In the genomic region with DNA sequence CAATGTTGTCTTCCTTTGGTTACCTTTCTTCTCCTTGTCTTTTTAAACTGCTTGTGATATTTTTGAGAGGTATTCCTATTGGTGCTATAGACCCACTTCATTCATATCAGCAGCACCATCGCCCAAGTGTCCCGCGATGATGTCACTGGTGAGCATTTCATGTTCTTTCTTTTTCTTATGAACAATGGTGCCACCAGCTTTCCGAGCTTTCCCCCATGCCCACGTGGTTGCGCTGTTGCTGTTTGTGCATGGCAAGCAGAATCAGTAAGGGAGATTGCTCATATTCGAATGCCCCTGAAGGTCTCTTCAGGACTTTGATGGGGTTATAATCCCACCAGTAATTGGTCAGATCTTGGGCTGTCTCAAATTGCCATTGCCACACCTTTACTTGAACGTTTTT, we compare ENCODE assay signal across 10 cellular contexts.
DNase-seq lines count a peak whose midpoint lies in the region; ATAC-seq, FAIRE-seq and TF ChIP-seq lines count a peak whose summit lies in the region.
"Had no signal": no experiment of that assay in that cellular context is flagged by ENCODE, and none has a peak within 500 bp of the region (broad histone marks: within the 10 kb centered on the region; RNA-seq: fewer than 3 reads in every experiment).

No MANE protein-coding gene starts in this region.

- peak; percentile 60 for ATAC-seq in activated CD8-positive, alpha-beta T cell treated with anti-CD3 and anti-CD28 coated beads for 36 hours
- ATAC-seq in left lobe of liver = peak; percentile 68
- no peak for ATAC-seq in GM21825 (IDR thresholded peaks at IDR 0.05; ENCODE audit: unreplicated experiment)
- no peak for ATAC-seq in GM18519 (IDR thresholded peaks at IDR 0.05; ENCODE audit: low FRiP score, unreplicated experiment)

- POLR2A ChIA-PET in activated CD8-positive, alpha-beta T cell treated with anti-CD3 and anti-CD28 coated beads for 36 hours (lab: Charles Lee) = no interaction called here
- POLR2A ChIA-PET in GM10248 (lab: Yijun Ruan, JAX) = no interaction called here

- no peak for TF ChIP-seq CTCF in activated CD8-positive, alpha-beta T cell treated with anti-CD3 and anti-CD28 coated beads for 36 hours (IDR thresholded peaks at IDR 0.05)
- TF ChIP-seq CTCF in GM10248 (IDR thresholded peaks at IDR 0.05; ENCODE audit: control extremely low read depth, extremely low read depth, low read depth, missing control alignments) = no peak

- no peak overlapping the region for H3K4me3 Mint-ChIP-seq in activated CD8-positive, alpha-beta T cell treated with anti-CD3 and anti-CD28 coated beads for 36 hours
- H3K4me3 Mint-ChIP-seq: activated naive CD4-positive, alpha-beta T cell treated with anti-CD3 and anti-CD28 coated beads, Interleukin-2, amount 50 U/mL, for 24 hours; nephron progenitor cell had no signal

- FAIRE-seq in H54 (lab: Jason Lieb, UNC) = no peak

- peaks cover under 1% of the 10 kb centered on the region for H3K9me3 Mint-ChIP-seq in activated CD8-positive, alpha-beta T cell treated with anti-CD3 and anti-CD28 coated beads for 36 hours
- H3K9me3 Mint-ChIP-seq: activated naive CD4-positive, alpha-beta T cell treated with anti-CD3 and anti-CD28 coated beads, Interleukin-2, amount 50 U/mL, for 24 hours; nephron progenitor cell had no signal

- H3K27me3 Mint-ChIP-seq in activated CD8-positive, alpha-beta T cell treated with anti-CD3 and anti-CD28 coated beads for 36 hours = no peaks in the 10 kb centered on the region
- H3K27me3 Mint-ChIP-seq: activated naive CD4-positive, alpha-beta T cell treated with anti-CD3 and anti-CD28 coated beads, Interleukin-2, amount 50 U/mL, for 24 hours had no signal

- no peaks in the 10 kb centered on the region for H3K4me1 Mint-ChIP-seq in activated CD8-positive, alpha-beta T cell treated with anti-CD3 and anti-CD28 coated beads for 36 hours (ENCODE audit: low read depth)
- H3K4me1 Mint-ChIP-seq: nephron progenitor cell had no signal

- CTCF ChIA-PET in activated CD8-positive, alpha-beta T cell treated with anti-CD3 and anti-CD28 coated beads for 36 hours (lab: Charles Lee) = interaction anchor here (1.1 kb wide), 1 partner anchor 142 kb away, joined by 5 read pairs; no protein-coding TSS in a partner anchor
- CTCF ChIA-PET in GM10248 (lab: Yijun Ruan, JAX) = no interaction called here

- intact Hi-C loops in activated CD8-positive, alpha-beta T cell treated with anti-CD3 and anti-CD28 coated beads for 36 hours (cut with micrococcal nuclease) = no loop called here

- DNase-seq in Ammon's horn (ENCODE audit: low spot score) (peak; percentile 7), H54 (ENCODE audit: insufficient read length, low spot score) (peak; percentile 1), left lobe of liver (ENCODE audit: low spot score) (no peak), LoVo (ENCODE audit: low spot score) (no peak), GM10248 (ENCODE audit: extremely low spot score) (no peak)
- peak; percentile 58 for DNase-seq in activated CD8-positive, alpha-beta T cell treated with anti-CD3 and anti-CD28 coated beads for 36 hours
- DNase-seq: nephron progenitor cell had no signal

- no peak for TF ChIP-seq POLR2A in H54 (IDR thresholded peaks at IDR 0.05; ENCODE audit: low read depth, low read length)

- H3K36me3 Mint-ChIP-seq in activated CD8-positive, alpha-beta T cell treated with anti-CD3 and anti-CD28 coated beads for 36 hours (ENCODE audit: low read depth) = no peaks in the 10 kb centered on the region
- H3K36me3 Mint-ChIP-seq: activated naive CD4-positive, alpha-beta T cell treated with anti-CD3 and anti-CD28 coated beads, Interleukin-2, amount 50 U/mL, for 24 hours had no signal

- no peak overlapping the region for H3K27ac Mint-ChIP-seq in activated CD8-positive, alpha-beta T cell treated with anti-CD3 and anti-CD28 coated beads for 36 hours
- H3K27ac Mint-ChIP-seq: activated naive CD4-positive, alpha-beta T cell treated with anti-CD3 and anti-CD28 coated beads, Interleukin-2, amount 50 U/mL, for 24 hours; nephron progenitor cell had no signal

Comparison
In these comparisons a context has a peak if more than half of its experiments do, and no peak if none do; other contexts are left out.
1. DNase-seq: peak in Ammon's horn (single experiment), H54 (single experiment) and activated CD8-positive, alpha-beta T cell treated with anti-CD3 and anti-CD28 coated beads for 36 hours (single experiment); none in left lobe of liver (single experiment), LoVo (single experiment) and GM10248 (single experiment).
2. ATAC-seq: peak in activated CD8-positive, alpha-beta T cell treated with anti-CD3 and anti-CD28 coated beads for 36 hours (single experiment) and left lobe of liver (single experiment); none in GM21825 (single experiment) and GM18519 (single experiment).